ENCODE assay signal across 17 cellular contexts in the genomic region with DNA sequence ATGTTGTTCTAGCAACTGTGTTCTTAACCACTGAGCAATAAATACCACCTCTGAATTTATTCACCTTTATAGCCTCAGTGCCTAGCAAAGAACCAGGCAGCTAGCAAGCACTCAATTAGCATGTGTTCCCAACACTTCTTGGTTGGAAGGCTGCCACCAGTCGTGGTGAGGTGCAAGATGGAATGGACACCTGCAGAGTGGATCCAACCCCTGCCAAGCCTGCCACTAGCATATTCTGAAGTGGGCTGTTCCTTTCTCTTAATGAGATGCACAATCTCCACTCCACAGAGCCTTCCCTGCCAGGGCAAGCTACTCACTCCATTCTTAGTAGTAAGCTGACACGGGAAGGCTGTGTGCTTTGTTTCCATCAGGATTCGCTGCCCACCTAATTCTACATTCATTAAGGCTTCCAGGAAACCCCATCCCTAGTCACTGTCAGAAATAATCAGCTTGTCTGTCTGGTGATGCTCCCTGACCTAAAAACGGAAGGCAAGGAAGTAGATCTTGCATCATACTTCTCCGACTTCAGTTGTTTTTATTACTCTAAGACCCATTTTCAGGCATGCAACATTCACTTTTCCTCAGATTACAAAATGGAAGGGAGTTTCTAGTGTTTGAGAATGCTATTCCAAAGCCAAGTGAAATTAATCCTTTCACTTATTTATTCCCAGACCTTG.
A peak's percentile ranks its signal among the peaks of the same experiment; 100 is the strongest.
DNase-seq lines count a peak whose midpoint lies in the region; ATAC-seq and TF ChIP-seq lines count a peak whose summit lies in the region.
"Had no signal": no experiment of that assay in that cellular context is flagged by ENCODE, and none has a peak within 500 bp of the region (broad histone marks: within the 10 kb centered on the region; RNA-seq: fewer than 3 reads in every experiment).

No MANE protein-coding gene starts in this region.

- H3K4me1 Mint-ChIP-seq in nephron: peaks cover 37% of the 10 kb centered on the region
- H3K4me1 Mint-ChIP-seq in CD8-positive, alpha-beta memory T cell: no peaks in the 10 kb centered on the region
- H3K4me1 Mint-ChIP-seq: central memory CD8-positive, alpha-beta T cell had no signal

- no peak overlapping the region for H3K27ac ChIP-seq in CD8-positive, alpha-beta memory T cell (ENCODE audit: low read depth, low read length)
- no peak overlapping the region for H3K27ac ChIP-seq in mesenchymal stem cell (ENCODE audit: low read length, poor library complexity, severe bottlenecking)
- H3K27ac ChIP-seq: SJCRH30, testis had no signal

- in situ Hi-C loops in G401 (cut with HindIII; ENCODE audit: low sequenced_read_pairs): no loop called here

- no peak overlapping the region for H2BK15ac ChIP-seq in mesenchymal stem cell (ENCODE audit: low read depth, poor library complexity, severe bottlenecking)

- H3K79me1 ChIP-seq in mesenchymal stem cell (replicated peaks; ENCODE audit: low read length, poor library complexity, severe bottlenecking): no peaks in the 10 kb centered on the region

- no peak for TF ChIP-seq CTCF in nephron (IDR thresholded peaks at IDR 0.05; ENCODE audit: unreplicated experiment in 3 of 3)

- H3K9ac ChIP-seq in mesenchymal stem cell (ENCODE audit: low read length): no peak overlapping the region

- H2BK12ac ChIP-seq in mesenchymal stem cell (ENCODE audit: low read length in 2 of 2): no peak overlapping the region

- 74% methylated on average over 4 of the region's 5 CpGs for WGBS in mesenchymal stem cell

- H3K23ac ChIP-seq in mesenchymal stem cell (ENCODE audit: low read length in 2 of 2): no peak overlapping the region

- DNase-seq in G401 (ENCODE audit: low spot score) (peak; percentile 34), NCI-H187 (lab: John Stamatoyannopoulos, UW) (peak; percentile 53 to 74), RPMI8226 (peak; percentile 14), mesenchymal stem cell (no peak)
- DNase-seq in CD8-positive, alpha-beta memory T cell: no peak
- DNase-seq: activated CD8-positive, alpha-beta memory T cell treated with anti-CD3 and anti-CD28 coated beads for 24 hours; activated naive CD4-positive, alpha-beta T cell; Caco-2; erythroblast; HFFc6; SJCRH30; testis had no signal

- H3K27ac Mint-ChIP-seq in nephron: peak overlapping the region in 2 of 3 experiments; percentile 58 to 65
- H3K27ac Mint-ChIP-seq in CD8-positive, alpha-beta memory T cell: no peak overlapping the region
- H3K27ac Mint-ChIP-seq: HFFc6 had no signal

- H2AFZ ChIP-seq in mesenchymal stem cell (ENCODE audit: low read depth, low read length): no peak overlapping the region

- H4K8ac ChIP-seq in mesenchymal stem cell (ENCODE audit: low read length): no peak overlapping the region

- H3K36me3 Mint-ChIP-seq in nephron (ENCODE audit: low read depth): no peaks in the 10 kb centered on the region
- H3K36me3 Mint-ChIP-seq in CD8-positive, alpha-beta memory T cell: no peaks in the 10 kb centered on the region

- H3K27me3 Mint-ChIP-seq in nephron (ENCODE audit: low read depth): no peaks in the 10 kb centered on the region
- peaks cover 0 to 3% of the 10 kb centered on the region in 2 donors for H3K27me3 Mint-ChIP-seq in CD8-positive, alpha-beta memory T cell

- no peak overlapping the region for H3K4me3 ChIP-seq in CD8-positive, alpha-beta memory T cell (ENCODE audit: low read length)
- no peak overlapping the region for H3K4me3 ChIP-seq in mesenchymal stem cell (ENCODE audit: insufficient read depth in 1 of 2, low read depth in 1 of 2, low read length in 2 of 2)
- H3K4me3 ChIP-seq: SJCRH30, testis had no signal

- H2AK5ac ChIP-seq in mesenchymal stem cell (ENCODE audit: low read length, severe bottlenecking): no peak overlapping the region

- no peaks in the 10 kb centered on the region for H3K36me3 ChIP-seq in CD8-positive, alpha-beta memory T cell (ENCODE audit: insufficient read depth, low read length)
- H3K36me3 ChIP-seq in mesenchymal stem cell (ENCODE audit: control insufficient read depth in 1 of 2, insufficient read depth in 2 of 2, low read depth in 1 of 2, low read length in 2 of 2): no peaks in the 10 kb centered on the region
- H3K36me3 ChIP-seq: SJCRH30 had no signal

- no peak overlapping the region for H3K18ac ChIP-seq in mesenchymal stem cell (ENCODE audit: low read depth in 1 of 2, low read length in 2 of 2)

- H4K91ac ChIP-seq in mesenchymal stem cell (ENCODE audit: low read length): no peak overlapping the region

- H3K14ac ChIP-seq in mesenchymal stem cell (ENCODE audit: low read length in 2 of 2): no peak overlapping the region

- no peaks in the 10 kb centered on the region for H3K9me3 ChIP-seq in CD8-positive, alpha-beta memory T cell (ENCODE audit: low read length)
- H3K9me3 ChIP-seq in mesenchymal stem cell (ENCODE audit: control insufficient read depth, low read length): no peaks in the 10 kb centered on the region
- H3K9me3 ChIP-seq: Caco-2, SJCRH30, testis had no signal

- H3K9me3 Mint-ChIP-seq in nephron: no peaks in the 10 kb centered on the region
- peaks cover 0 to 4% (median 2%) of the 10 kb centered on the region in 5 donors for H3K9me3 Mint-ChIP-seq in CD8-positive, alpha-beta memory T cell
- H3K9me3 Mint-ChIP-seq: HFFc6, neural crest cell had no signal

- no peak for ATAC-seq in HG02588 (IDR thresholded peaks at IDR 0.05; ENCODE audit: unreplicated experiment)
- ATAC-seq: HepG2 had no signal

- no peak overlapping the region for H2BK120ac ChIP-seq in mesenchymal stem cell (ENCODE audit: low read depth, low read length)

- no peaks in the 10 kb centered on the region for H3K27me3 ChIP-seq in CD8-positive, alpha-beta memory T cell (ENCODE audit: insufficient read depth, low read length, poor library complexity, severe bottlenecking)
- H3K27me3 ChIP-seq in mesenchymal stem cell (ENCODE audit: control insufficient read depth in 1 of 2, insufficient read depth in 1 of 2, low read length in 2 of 2): peaks cover 0 to 4% of the 10 kb centered on the region in 2 experiments
- H3K27me3 ChIP-seq: SJCRH30, testis had no signal

- no peaks in the 10 kb centered on the region for H3K4me1 ChIP-seq in CD8-positive, alpha-beta memory T cell (ENCODE audit: insufficient read depth, low read length)
- H3K4me1 ChIP-seq in mesenchymal stem cell (ENCODE audit: control insufficient read depth, insufficient read depth, low read depth, low read length): no peaks in the 10 kb centered on the region
- H3K4me1 ChIP-seq: Caco-2, SJCRH30, testis had no signal

- no peak overlapping the region for H2BK5ac ChIP-seq in mesenchymal stem cell (ENCODE audit: low read depth, low read length, poor library complexity, severe bottlenecking)

- no peak overlapping the region for H3K4me2 ChIP-seq in mesenchymal stem cell (ENCODE audit: low read length, poor library complexity, severe bottlenecking)

- no peak overlapping the region for H3K4ac ChIP-seq in mesenchymal stem cell (ENCODE audit: low read depth in 1 of 2, low read length in 2 of 2)

- CTCF ChIA-PET in CD8-positive, alpha-beta memory T cell (lab: Charles Lee): no interaction called here

- POLR2A ChIA-PET in CD8-positive, alpha-beta memory T cell (lab: Charles Lee): no interaction called here

- no peak overlapping the region for H3K4me3 Mint-ChIP-seq in nephron
- no peak overlapping the region for H3K4me3 Mint-ChIP-seq in CD8-positive, alpha-beta memory T cell
- H3K4me3 Mint-ChIP-seq: central memory CD8-positive, alpha-beta T cell; HFFc6; neural crest cell had no signal

Comparison
In these comparisons a context has a peak if more than half of its experiments do, and no peak if none do; other contexts are left out.
1. DNase-seq: peak in G401 (single experiment), NCI-H187 (2 of 2) and RPMI8226 (single experiment); none in CD8-positive, alpha-beta memory T cell (0 of 5) and mesenchymal stem cell (single experiment).
2. H3K27ac Mint-ChIP-seq: peak in nephron (2 of 3); none in CD8-positive, alpha-beta memory T cell (0 of 8).